In the genomic region with DNA sequence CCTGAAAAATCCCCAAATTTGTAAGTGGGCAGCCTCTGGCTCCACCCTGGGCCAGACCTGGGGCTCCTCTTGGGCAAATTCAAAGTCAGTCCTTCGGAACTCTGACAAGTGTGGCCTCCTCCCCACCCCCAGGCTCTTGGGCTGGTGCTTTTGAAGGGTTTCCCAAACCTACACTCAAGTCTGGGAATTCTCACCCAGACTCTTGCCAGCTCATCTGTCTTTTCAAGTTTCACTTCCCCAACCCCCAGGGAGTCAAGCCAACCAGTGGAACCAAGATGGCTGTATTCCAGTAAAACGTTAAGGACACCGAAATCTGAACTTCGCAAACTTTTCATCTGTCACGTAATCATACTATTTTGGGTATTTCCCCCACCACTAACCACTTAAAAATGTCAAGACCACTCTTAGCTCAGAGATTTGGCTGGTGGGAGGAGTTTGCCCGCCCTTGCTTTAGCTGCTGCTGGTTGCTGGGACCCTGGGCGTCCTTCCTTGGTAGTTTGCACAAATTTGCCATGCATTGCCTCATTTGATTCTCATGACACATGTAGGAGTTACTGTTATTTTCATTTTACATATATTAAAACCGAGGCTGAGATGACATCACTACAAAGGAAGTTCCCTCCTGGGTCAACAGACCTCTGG, we compare ENCODE assay signal across 8 cellular contexts. TPM values are rescaled to one million over a fixed set of nuclear protein-coding genes. Genes with fewer than 3 reads are reported as not detected.
DNase-seq lines count a peak whose midpoint lies in the region; ATAC-seq and TF ChIP-seq lines count a peak whose summit lies in the region.

No MANE protein-coding gene starts in this region.

- H3K4me3 ChIP-seq in CD4-positive, CD25-positive, alpha-beta regulatory T cell (ENCODE audit: low read depth, low read length), result peak overlapping the region; percentile 78
- no peak overlapping the region for H3K4me3 ChIP-seq in left ventricle myocardium inferior
- no peak overlapping the region for H3K4me3 ChIP-seq in prostate gland

- WGBS in prostate gland, result 50% methylated on average over 8 of the region's 8 CpGs

- intact Hi-C loops in activated CD8-positive, alpha-beta T cell treated with anti-CD3 and anti-CD28 coated beads for 36 hours (cut with micrococcal nuclease), result loop anchor here (1.0 to 10.0 kb wide), 2 partner anchors 126 to 131 kb away; a partner anchor contains a TSS
- intact Hi-C loops in left ventricle myocardium inferior (cut with micrococcal nuclease) (no loop called here), prostate gland (cut with DNase I) (loop anchor here (5.0 to 10.0 kb wide), 2 partner anchors 132 to 376 kb away; a partner anchor contains a TSS)

- H3K9me3 ChIP-seq in CD4-positive, CD25-positive, alpha-beta regulatory T cell (ENCODE audit: control insufficient read depth in 2 of 2, low read length in 2 of 2), result no peaks in the 10 kb centered on the region
- no peaks in the 10 kb centered on the region for H3K9me3 ChIP-seq in left ventricle myocardium inferior (replicated peaks)
- no peaks in the 10 kb centered on the region for H3K9me3 ChIP-seq in prostate gland

- H3K36me3 ChIP-seq in CD4-positive, CD25-positive, alpha-beta regulatory T cell (ENCODE audit: control insufficient read depth, insufficient read depth, low read length), result peaks cover 42% of the 10 kb centered on the region
- peaks cover 31% of the 10 kb centered on the region for H3K36me3 ChIP-seq in left ventricle myocardium inferior
- H3K36me3 ChIP-seq in prostate gland, result peaks cover 9 to 12% of the 10 kb centered on the region in 2 donors

- peak; percentile 3 for ATAC-seq in CD4-positive, CD25-positive, alpha-beta regulatory T cell (ENCODE audit: low read depth in 2 of 2)
- peak; percentile 21 for ATAC-seq in HG03575 (IDR thresholded peaks at IDR 0.05; ENCODE audit: extremely low read depth, insufficient number of reproducible peaks, low FRiP score, unreplicated experiment)
- peak; percentile 52 for ATAC-seq in activated CD8-positive, alpha-beta T cell treated with anti-CD3 and anti-CD28 coated beads for 36 hours

- H3K9me3 Mint-ChIP-seq in CD4-positive, CD25-positive, alpha-beta regulatory T cell, result no peaks in the 10 kb centered on the region
- no peaks in the 10 kb centered on the region for H3K9me3 Mint-ChIP-seq in activated CD8-positive, alpha-beta T cell treated with anti-CD3 and anti-CD28 coated beads for 36 hours

- peak overlapping the region; percentile 94 for H3K27ac ChIP-seq in CD4-positive, CD25-positive, alpha-beta regulatory T cell (ENCODE audit: insufficient read depth, low read length, poor library complexity, severe bottlenecking)
- H3K27ac ChIP-seq in left ventricle myocardium inferior (replicated peaks) (peak overlapping the region; percentile 48), prostate gland (no peak overlapping the region)

- H3K27me3 Mint-ChIP-seq in CD4-positive, CD25-positive, alpha-beta regulatory T cell, result peaks cover 7% of the 10 kb centered on the region
- H3K27me3 Mint-ChIP-seq in activated CD8-positive, alpha-beta T cell treated with anti-CD3 and anti-CD28 coated beads for 36 hours, result no peaks in the 10 kb centered on the region

- H3K4me3 Mint-ChIP-seq in CD4-positive, CD25-positive, alpha-beta regulatory T cell, result peak overlapping the region; percentile 84 to 96 (median 96)
- peak overlapping the region; percentile 100 for H3K4me3 Mint-ChIP-seq in activated CD8-positive, alpha-beta T cell treated with anti-CD3 and anti-CD28 coated beads for 36 hours

- peaks cover 34% of the 10 kb centered on the region for H3K36me3 Mint-ChIP-seq in CD4-positive, CD25-positive, alpha-beta regulatory T cell
- H3K36me3 Mint-ChIP-seq in activated CD8-positive, alpha-beta T cell treated with anti-CD3 and anti-CD28 coated beads for 36 hours (ENCODE audit: low read depth), result peaks cover 81% of the 10 kb centered on the region

- peak; percentile 62 to 70 (median 65) for DNase-seq in CD4-positive, CD25-positive, alpha-beta regulatory T cell
- peak; percentile 74 for DNase-seq in GM20000 (ENCODE audit: low spot score)
- peak; percentile 97 for DNase-seq in activated CD8-positive, alpha-beta T cell treated with anti-CD3 and anti-CD28 coated beads for 36 hours
- no peak for DNase-seq in left ventricle myocardium inferior
- peak; percentile 59 to 60 for DNase-seq in stimulated activated CD8-positive, alpha-beta memory T cell treated with anti-CD3 and anti-CD28 coated beads, Interleukin-7, amount 100 ng/mL, for 4 hours (ENCODE audit: low read depth in 2 of 2)
- no peak for DNase-seq in DMS79 treated with DMSO at 0.1 percent for 48 hours (lab: John Stamatoyannopoulos, UW)
- no peak for DNase-seq in prostate gland (ENCODE audit: low spot score)

- H3K4me1 Mint-ChIP-seq in CD4-positive, CD25-positive, alpha-beta regulatory T cell, result peaks cover 19 to 96% (median 54%) of the 10 kb centered on the region in 4 donors
- peaks cover 60% of the 10 kb centered on the region for H3K4me1 Mint-ChIP-seq in activated CD8-positive, alpha-beta T cell treated with anti-CD3 and anti-CD28 coated beads for 36 hours (ENCODE audit: low read depth)

- peak overlapping the region; percentile 98 for H3K27ac Mint-ChIP-seq in CD4-positive, CD25-positive, alpha-beta regulatory T cell
- peak overlapping the region; percentile 100 for H3K27ac Mint-ChIP-seq in activated CD8-positive, alpha-beta T cell treated with anti-CD3 and anti-CD28 coated beads for 36 hours

- peaks cover 87% of the 10 kb centered on the region for H3K4me1 ChIP-seq in CD4-positive, CD25-positive, alpha-beta regulatory T cell (ENCODE audit: control insufficient read depth, insufficient read depth, low read length, poor library complexity, severe bottlenecking)
- peaks cover 26% of the 10 kb centered on the region for H3K4me1 ChIP-seq in left ventricle myocardium inferior
- no peaks in the 10 kb centered on the region for H3K4me1 ChIP-seq in prostate gland (replicated peaks)

- CTCF ChIA-PET in activated CD8-positive, alpha-beta T cell treated with anti-CD3 and anti-CD28 coated beads for 36 hours (lab: Charles Lee), result interaction anchor here (0.9 to 7.1 kb wide), 7 partner anchors 9 to 156 kb away, joined by 3 to 42 read pairs (median 3); a partner anchor contains a TSS

- POLR2A ChIA-PET in activated CD8-positive, alpha-beta T cell treated with anti-CD3 and anti-CD28 coated beads for 36 hours (lab: Charles Lee), result interaction anchor here (0.7 to 16.8 kb wide), 18 partner anchors 6 to 406 kb away, joined by 3 to 328 read pairs (median 6); a partner anchor contains a TSS

- H3K27me3 ChIP-seq in CD4-positive, CD25-positive, alpha-beta regulatory T cell (ENCODE audit: control insufficient read depth, insufficient read depth, low read length), result no peaks in the 10 kb centered on the region
- H3K27me3 ChIP-seq in left ventricle myocardium inferior (ENCODE audit: low read depth), result no peaks in the 10 kb centered on the region
- H3K27me3 ChIP-seq in prostate gland (replicated peaks; ENCODE audit: insufficient read depth), result no peaks in the 10 kb centered on the region

- no peak for TF ChIP-seq POLR2A in prostate gland (IDR thresholded peaks at IDR 0.05)

- TF ChIP-seq CTCF in GM20000 (IDR thresholded peaks at IDR 0.05; ENCODE audit: extremely low read depth, missing control alignments) (no peak), left ventricle myocardium inferior (IDR thresholded peaks at IDR 0.05; ENCODE audit: borderline replicate concordance) (no peak), prostate gland (IDR thresholded peaks at IDR 0.05) (no peak)
- no peak for TF ChIP-seq CTCF in activated CD8-positive, alpha-beta T cell treated with anti-CD3 and anti-CD28 coated beads for 36 hours (IDR thresholded peaks at IDR 0.05)

RNA-seq across cellular contexts. Expression of a gene that starts 1.7 kb away (rescaled TPM):
- total RNA-seq in CD4-positive, CD25-positive, alpha-beta regulatory T cell, result 427 TPM
- 100 to 1,000 TPM; 132 to 229 (median 160) TPM for polyA plus RNA-seq in CD4-positive, CD25-positive, alpha-beta regulatory T cell
- total RNA-seq in activated CD8-positive, alpha-beta T cell treated with anti-CD3 and anti-CD28 coated beads for 36 hours, result 100 to 1,000 TPM; 399 to 403 TPM
- total RNA-seq in left ventricle myocardium inferior (0.77 TPM), prostate gland (1 to 10 TPM; 1.9 to 2.7 TPM)

RNA-seq across cellular contexts. Expression of a gene that starts 19.5 kb away (rescaled TPM):
- total RNA-seq in CD4-positive, CD25-positive, alpha-beta regulatory T cell, result 190 TPM
- 100 to 1,000 TPM; 139 to 163 (median 156) TPM for polyA plus RNA-seq in CD4-positive, CD25-positive, alpha-beta regulatory T cell
- 10 to 100 TPM; 72.3 to 77.5 TPM for total RNA-seq in activated CD8-positive, alpha-beta T cell treated with anti-CD3 and anti-CD28 coated beads for 36 hours
- total RNA-seq in left ventricle myocardium inferior (24.5 TPM), prostate gland (10 to 100 TPM; 30.0 to 83.6 TPM)

Comparison
In these comparisons a context has a peak if more than half of its experiments do, and no peak if none do; other contexts are left out.
1. DNase-seq: peak in CD4-positive, CD25-positive, alpha-beta regulatory T cell (3 of 3), GM20000 (single experiment), activated CD8-positive, alpha-beta T cell treated with anti-CD3 and anti-CD28 coated beads for 36 hours (single experiment) and stimulated activated CD8-positive, alpha-beta memory T cell treated with anti-CD3 and anti-CD28 coated beads, Interleukin-7, amount 100 ng/mL, for 4 hours (2 of 2); none in left ventricle myocardium inferior (single experiment), DMS79 treated with DMSO at 0.1 percent for 48 hours (single experiment) and prostate gland (single experiment).
2. H3K27ac ChIP-seq: peak in CD4-positive, CD25-positive, alpha-beta regulatory T cell (single experiment) and left ventricle myocardium inferior (single experiment); none in prostate gland (0 of 2).
3. RNA of a gene that starts 1.7 kb away (total RNA-seq): 427 TPM in CD4-positive, CD25-positive, alpha-beta regulatory T cell (single experiment) and 399 to 403 TPM in activated CD8-positive, alpha-beta T cell treated with anti-CD3 and anti-CD28 coated beads for 36 hours; 1.9 to 2.7 TPM in prostate gland and 0.77 TPM in left ventricle myocardium inferior (single experiment); every median in the first group is over 100 times any median in the second.
4. Peak in every context shown above with its lines, with median percentiles within 50 percentile points of each other: ATAC-seq.